10 cellular contexts compared by ENCODE assay signal in the genomic region with DNA sequence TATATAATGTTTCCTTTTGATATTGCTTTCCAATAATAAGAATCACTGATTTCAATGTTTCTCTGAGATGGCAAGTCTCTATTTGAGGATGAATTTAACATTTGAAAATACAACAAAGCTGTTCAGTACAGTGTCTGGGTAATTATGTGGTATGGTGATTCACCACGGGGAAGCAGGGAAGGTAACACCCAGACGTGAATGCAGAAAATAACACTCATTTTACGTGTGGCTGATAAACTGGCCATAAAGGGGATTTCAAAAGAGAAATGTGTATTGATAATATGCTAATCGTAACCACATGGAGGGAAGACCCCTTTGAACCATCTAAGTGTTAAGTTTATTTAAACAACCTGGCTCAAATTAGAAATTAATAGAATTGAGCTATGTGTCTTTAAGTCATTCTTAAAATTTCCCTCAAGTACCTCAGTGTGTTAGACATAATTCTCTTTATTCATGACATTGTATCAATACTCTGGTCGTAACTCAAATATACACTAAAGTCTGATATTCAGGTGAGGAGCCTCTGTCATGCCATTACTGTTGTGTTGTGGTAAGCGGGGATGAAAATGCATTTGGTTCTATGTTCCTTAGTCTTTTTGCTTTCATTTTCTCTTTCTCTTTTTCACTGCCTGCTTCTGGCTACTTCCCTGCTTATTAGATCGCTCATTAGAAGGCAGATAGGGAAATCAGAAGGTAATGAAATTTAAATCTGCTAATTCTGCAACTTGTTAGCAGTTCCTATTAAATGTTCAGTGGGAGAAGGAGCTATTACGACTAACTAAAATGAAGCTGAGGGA.
DNase-seq lines count a peak whose midpoint lies in the region; ATAC-seq, FAIRE-seq and TF ChIP-seq lines count a peak whose summit lies in the region.
"Had no signal": no experiment of that assay in that cellular context is flagged by ENCODE, and none has a peak within 500 bp of the region (broad histone marks: within the 10 kb centered on the region; RNA-seq: fewer than 3 reads in every experiment).

No MANE protein-coding gene starts in this region.

- no peaks in the 10 kb centered on the region for H3K9me3 ChIP-seq in pancreas
- H3K9me3 ChIP-seq: mucosa of descending colon had no signal

- peaks cover 14% of the 10 kb centered on the region for H3K4me1 Mint-ChIP-seq in activated CD4-positive, alpha-beta memory T cell treated with anti-CD3 and anti-CD28 coated beads, Interleukin-2, amount 10 ng/mL, durations not matched to agents 7 days and 5 days

- DNase-seq in activated CD4-positive, alpha-beta memory T cell treated with anti-CD3 and anti-CD28 coated beads, Interleukin-2, amount 10 ng/mL, durations not matched to agents 7 days and 5 days, result no peak
- DNase-seq in pancreas (no peak), SHP77 treated with DMSO at 0.1 percent for 48 hours (lab: John Stamatoyannopoulos, UW) (no peak), MV-4-11 (lab: John Stamatoyannopoulos, UW) (no peak)
- no peak for DNase-seq in stimulated activated CD4-positive, alpha-beta T cell treated with anti-CD3 and anti-CD28 coated beads, Interleukin-4, amount 100 ng/mL, for 24 hours
- no peak for DNase-seq in stimulated activated CD4-positive, alpha-beta T cell treated with anti-CD3 and anti-CD28 coated beads, Interleukin-4, amount 100 ng/mL, for 1 hour
- DNase-seq: mucosa of descending colon had no signal

- peaks cover 2% of the 10 kb centered on the region for H3K9me3 Mint-ChIP-seq in activated CD4-positive, alpha-beta memory T cell treated with anti-CD3 and anti-CD28 coated beads, Interleukin-2, amount 10 ng/mL, durations not matched to agents 7 days and 5 days

- no peaks in the 10 kb centered on the region for H3K27me3 ChIP-seq in pancreas

- no peaks in the 10 kb centered on the region for H3K36me3 ChIP-seq in pancreas

- no peaks in the 10 kb centered on the region for H3K4me1 ChIP-seq in pancreas

- POLR2A ChIA-PET in activated CD4-positive, alpha-beta memory T cell treated with anti-CD3 and anti-CD28 coated beads, Interleukin-2, amount 10 ng/mL, durations not matched to agents 7 days and 5 days (lab: Charles Lee), result no interaction called here

- no peaks in the 10 kb centered on the region for H3K27me3 Mint-ChIP-seq in activated CD4-positive, alpha-beta memory T cell treated with anti-CD3 and anti-CD28 coated beads, Interleukin-2, amount 10 ng/mL, durations not matched to agents 7 days and 5 days
- H3K27me3 Mint-ChIP-seq: stimulated activated naive CD8-positive, alpha-beta T cell treated with anti-CD3 and anti-CD28 coated beads, Interleukin-15, Interleukin-2, amounts not matched to agents 100 ng/mL and 50 ng/mL, for 24 hours had no signal

- intact Hi-C loops in pancreas (cut with DNase I), result no loop called here

- peak overlapping the region; percentile 40 for H3K27ac Mint-ChIP-seq in activated CD4-positive, alpha-beta memory T cell treated with anti-CD3 and anti-CD28 coated beads, Interleukin-2, amount 10 ng/mL, durations not matched to agents 7 days and 5 days
- H3K27ac Mint-ChIP-seq: stimulated activated naive CD8-positive, alpha-beta T cell treated with anti-CD3 and anti-CD28 coated beads, Interleukin-15, Interleukin-2, amounts not matched to agents 100 ng/mL and 50 ng/mL, for 24 hours had no signal

- peak; percentile 61 for ATAC-seq in GM18909 (IDR thresholded peaks at IDR 0.05; ENCODE audit: poor library complexity, unreplicated experiment)
- peak; percentile 47 for ATAC-seq in HG02840 (IDR thresholded peaks at IDR 0.05; ENCODE audit: low FRiP score, unreplicated experiment)
- peak in 3 of 4 donors; percentile 44 to 75 (median 47) for ATAC-seq in pancreas
- ATAC-seq: mucosa of descending colon had no signal

- TF ChIP-seq CTCF in pancreas (IDR thresholded peaks at IDR 0.05), result no peak

- no peak overlapping the region for H3K27ac ChIP-seq in pancreas

- peak overlapping the region in 1 of 4 donors; percentile 9 for H3K4me3 ChIP-seq in pancreas
- H3K4me3 ChIP-seq: mucosa of descending colon had no signal

- no peak for FAIRE-seq in pancreas (lab: Jason Lieb, UNC)

- no peaks in the 10 kb centered on the region for H3K36me3 Mint-ChIP-seq in activated CD4-positive, alpha-beta memory T cell treated with anti-CD3 and anti-CD28 coated beads, Interleukin-2, amount 10 ng/mL, durations not matched to agents 7 days and 5 days (ENCODE audit: low read depth)

- 59 to 62% methylated on average over 8 of the region's 8 CpGs for whole genome bisulfite sequencing in pancreas, 2 donors

- peak overlapping the region; percentile 50 for H3K4me3 Mint-ChIP-seq in activated CD4-positive, alpha-beta memory T cell treated with anti-CD3 and anti-CD28 coated beads, Interleukin-2, amount 10 ng/mL, durations not matched to agents 7 days and 5 days
- H3K4me3 Mint-ChIP-seq: stimulated activated naive CD8-positive, alpha-beta T cell treated with anti-CD3 and anti-CD28 coated beads, Interleukin-15, Interleukin-2, amounts not matched to agents 100 ng/mL and 50 ng/mL, for 24 hours had no signal

- CTCF ChIA-PET in activated CD4-positive, alpha-beta memory T cell treated with anti-CD3 and anti-CD28 coated beads, Interleukin-2, amount 10 ng/mL, durations not matched to agents 7 days and 5 days (lab: Charles Lee), result no interaction called here
